ENCODE assay signal across 12 cellular contexts in genomic region chr1:245999697-246000637, GRCh38.
DNase-seq lines count a peak whose midpoint lies in the region; ATAC-seq, FAIRE-seq and TF ChIP-seq lines count a peak whose summit lies in the region.
"Had no signal": no experiment of that assay in that cellular context is flagged by ENCODE, and none has a peak within 500 bp of the region (broad histone marks: within the 10 kb centered on the region; RNA-seq: fewer than 3 reads in every experiment).

No MANE protein-coding gene starts in this region.

- H3K27ac ChIP-seq in kidney (ENCODE audit: low read depth in 2 of 2, low read length in 2 of 2) = no peak overlapping the region

- no peak for TF ChIP-seq CTCF in chondrocyte (IDR thresholded peaks at IDR 0.05)
- no peak for TF ChIP-seq CTCF in kidney (IDR thresholded peaks at IDR 0.05; ENCODE audit: borderline replicate concordance, extremely low read depth, insufficient read depth)

- H3K9me3 Mint-ChIP-seq in chondrocyte (ENCODE audit: low read depth) (peaks cover 16% of the 10 kb centered on the region), immature natural killer cell (no peaks in the 10 kb centered on the region)
- H3K9me3 Mint-ChIP-seq: activated T-helper 2 cell treated with anti-CD3 and anti-CD28 coated beads, Interferon-gamma antibody, Interleukin-2, Interleukin-4, amounts not matched to agents 10 μg/mL and 5 μg/mL and 100 μg/mL, durations not matched to agents 14 hours and 24 hours and 36 hours; T-cell had no signal

- H3K4me1 ChIP-seq in kidney (ENCODE audit: control insufficient read depth in 1 of 2, insufficient read depth in 1 of 2, low read depth in 1 of 2, low read length in 2 of 2) = no peaks in the 10 kb centered on the region

- H3K36me3 Mint-ChIP-seq in chondrocyte (ENCODE audit: low read depth) (no peaks in the 10 kb centered on the region), immature natural killer cell (peaks cover 0 to 12% (median 8%) of the 10 kb centered on the region in 3 donors)

- no peak for FAIRE-seq in kidney (lab: Jason Lieb, UNC)

- H3K4me1 Mint-ChIP-seq in chondrocyte (ENCODE audit: low read depth) (peaks cover 82% of the 10 kb centered on the region), immature natural killer cell (peaks cover 3 to 5% of the 10 kb centered on the region in 2 donors)
- H3K4me1 Mint-ChIP-seq: T-cell had no signal

- no peak overlapping the region for H3K4me3 ChIP-seq in kidney (ENCODE audit: low read length in 2 of 2)

- H3K4me3 Mint-ChIP-seq in chondrocyte (ENCODE audit: unreplicated experiment) (no peak overlapping the region), immature natural killer cell (no peak overlapping the region)
- H3K4me3 Mint-ChIP-seq: T-cell had no signal

- intact Hi-C loops in kidney (cut with DNase I) = no loop called here

- H3K27ac Mint-ChIP-seq in chondrocyte (ENCODE audit: unreplicated experiment) (peak overlapping the region; percentile 68), immature natural killer cell (peak overlapping the region in 1 of 6 donors; percentile 47)
- H3K27ac Mint-ChIP-seq: activated T-helper 2 cell treated with anti-CD3 and anti-CD28 coated beads, Interferon-gamma antibody, Interleukin-2, Interleukin-4, amounts not matched to agents 10 μg/mL and 5 μg/mL and 100 μg/mL, durations not matched to agents 14 hours and 24 hours and 36 hours; T-cell had no signal

- in situ Hi-C loops in KBM-7 (cut with MboI; ENCODE audit: low pct_unique_long_range_greater_than_20kb, low sequenced_read_pairs) = loop anchor here (25.0 kb wide), 1 partner anchor 838 kb away; the partner anchor contains the start of gene KIF26B

- no peaks in the 10 kb centered on the region for H3K36me3 ChIP-seq in kidney (ENCODE audit: control insufficient read depth in 1 of 2, insufficient read depth in 2 of 2, low read length in 2 of 2)

- no peak overlapping the region for H3K9ac ChIP-seq in kidney (ENCODE audit: low read length in 2 of 2)

- H3K27me3 Mint-ChIP-seq in chondrocyte (ENCODE audit: low read depth) (no peaks in the 10 kb centered on the region), immature natural killer cell (ENCODE audit: low read depth in 3 of 3) (peaks cover 2 to 3% (median 2%) of the 10 kb centered on the region in 3 donors)
- H3K27me3 Mint-ChIP-seq: T-cell had no signal

- DNase-seq in KBM-7 = peak; percentile 79
- no peak for DNase-seq in chondrocyte (ENCODE audit: low spot score)
- no peak for DNase-seq in superior temporal gyrus (ENCODE audit: extremely low spot score)
- no peak for DNase-seq in kidney glomerular epithelial cell (lab: John Stamatoyannopoulos, UW)
- no peak for DNase-seq in immature natural killer cell
- DNase-seq in kidney = no peak
- DNase-seq: Caco-2, cortex of kidney, T-cell had no signal

- ATAC-seq in GM18508 (IDR thresholded peaks at IDR 0.05; ENCODE audit: insufficient read depth, unreplicated experiment) (peak; percentile 71), GM21825 (IDR thresholded peaks at IDR 0.05; ENCODE audit: unreplicated experiment) (peak; percentile 82)
- ATAC-seq: T-cell had no signal

- no peaks in the 10 kb centered on the region for H3K9me3 ChIP-seq in kidney (ENCODE audit: control insufficient read depth in 1 of 2, low read length in 2 of 2)
- H3K9me3 ChIP-seq: Caco-2 had no signal
